Comparison of ENCODE assay signal across 1 cellular context in genomic region chr1:90475623-90476022, GRCh38.
TF ChIP-seq lines count a peak whose summit lies in the region.

No MANE protein-coding gene starts in this region.

TF ChIP-seq in GM23338, 12 proteins besides CTCF, POLR2A, EP300 and RAD21 (continued from another document):
- TF ChIP-seq REST (IDR thresholded peaks at IDR 0.05; ENCODE audit: unreplicated experiment) (no peak), STAT1 (IDR thresholded peaks at IDR 0.05; ENCODE audit: unreplicated experiment) (no peak), NANOG (IDR thresholded peaks at IDR 0.05; ENCODE audit: borderline replicate concordance) (no peak), EZH2phosphoT487 (IDR thresholded peaks at IDR 0.05; ENCODE audit: unreplicated experiment) (no peak), EZH2 (IDR thresholded peaks at IDR 0.05; ENCODE audit: low read depth, unreplicated experiment) (no peak), ETS1 (IDR thresholded peaks at IDR 0.05) (no peak), POLR2AphosphoS5 (IDR thresholded peaks at IDR 0.05; ENCODE audit: low read depth) (no peak), CREB1 (CRISPR knock-in tag; IDR thresholded peaks at IDR 0.05; ENCODE audit: low read depth) (no peak), JUNB (IDR thresholded peaks at IDR 0.05; ENCODE audit: unreplicated experiment) (no peak), ZNF331 (CRISPR knock-in tag; IDR thresholded peaks at IDR 0.05; ENCODE audit: low read depth) (no peak)
